Comparison of ENCODE assay signal across 8 cellular contexts in the genomic region with DNA sequence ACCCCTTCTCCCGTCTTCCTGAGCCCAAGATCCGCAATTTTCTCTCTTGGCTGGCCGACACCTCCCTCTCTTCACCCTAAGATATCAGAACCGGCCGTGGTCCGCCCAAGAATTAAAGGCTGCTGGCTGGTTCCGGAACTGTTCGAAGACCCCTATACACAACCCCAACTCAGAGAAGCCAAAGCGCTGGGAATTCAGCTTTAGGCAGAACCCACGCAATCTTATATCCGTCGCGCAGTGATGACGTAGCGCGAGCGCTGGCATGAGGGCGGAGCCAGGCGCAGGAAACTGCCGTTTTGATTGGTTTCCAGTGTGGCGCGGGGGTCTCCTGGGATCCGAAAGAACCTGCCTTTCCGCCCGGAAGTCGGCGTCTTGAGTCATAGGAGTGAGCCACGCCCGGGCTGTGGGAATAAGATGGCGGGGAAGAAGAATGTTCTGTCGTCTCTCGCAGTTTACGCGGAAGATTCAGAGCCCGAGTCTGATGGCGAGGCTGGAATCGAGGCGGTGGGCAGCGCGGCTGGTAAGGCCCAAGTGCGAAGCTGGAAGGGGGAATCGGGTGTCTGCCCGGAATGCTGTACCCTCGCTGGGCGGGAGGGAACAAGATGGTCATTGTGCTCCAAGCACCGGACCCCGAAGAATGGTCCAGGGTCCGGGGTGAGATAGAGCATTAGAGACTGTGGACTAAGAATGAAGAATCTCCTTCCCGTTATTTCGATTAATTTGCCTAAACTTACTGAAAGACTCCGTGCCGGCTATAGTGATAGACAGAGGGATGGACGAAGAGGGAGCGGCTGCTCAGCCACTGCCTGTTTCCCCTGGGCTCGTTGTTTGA. TPM values are rescaled to one million over a fixed set of nuclear protein-coding genes. Genes with fewer than 3 reads are reported as not detected.
A peak's percentile ranks its signal among the peaks of the same experiment; 100 is the strongest.
DNase-seq lines count a peak whose midpoint lies in the region; ATAC-seq and TF ChIP-seq lines count a peak whose summit lies in the region.

TSS of gene RECQL5 (minus strand) at position 196 of the 832 bp plus-strand sequence. CDS start 597 bp downstream, outside the sequence.
TSS of gene SAP30BP (plus strand) at position 380 of the 832 bp plus-strand sequence. CDS start at position 415, 35 bp downstream.

- peak within 1 kb of the TSS; percentile 87 for H2AFZ ChIP-seq in ACC112 (ENCODE audit: low read length, unreplicated experiment)

- H3K4me3 ChIP-seq in ACC112 (ENCODE audit: low read depth, low read length), result peak within 1 kb of the TSS; percentile 99
- H3K4me3 ChIP-seq in iPS-18a (ENCODE audit: low read length), result peak within 1 kb of the TSS; percentile 100
- H3K4me3 ChIP-seq in skeletal muscle satellite cell (ENCODE audit: low read length), result peak within 1 kb of the TSS; percentile 98

- in situ Hi-C loops in T47D (cut with HindIII; ENCODE audit: low pct_unique_long_range_greater_than_20kb, low sequenced_read_pairs), result no loop called here

- no peak for TF ChIP-seq CTCF in VCaP (conservative IDR thresholded peaks at IDR 0.05)

- peaks cover 64% of the 10 kb centered on the region for H3K79me2 ChIP-seq in ACC112 (ENCODE audit: control insufficient read depth, insufficient read depth, low read length, unreplicated experiment)

- H3K9ac ChIP-seq in iPS-18a (ENCODE audit: low read length) (peak within 1 kb of the TSS; percentile 95), skeletal muscle satellite cell (ENCODE audit: low read depth, low read length) (peak within 1 kb of the TSS; percentile 95)

- DNase-seq in NCI-H2227 (lab: John Stamatoyannopoulos, UW; ENCODE audit: unreplicated experiment) (peak; percentile 99), T47D (ENCODE audit: low read depth in 1 of 2, low spot score in 1 of 2) (peak; percentile 80 to 99)

- H3K9me3 ChIP-seq in iPS-18a (ENCODE audit: control insufficient read depth, low read depth, low read length) (no peaks in the 10 kb centered on the region), skeletal muscle satellite cell (replicated peaks; ENCODE audit: low read length) (no peaks in the 10 kb centered on the region)

- H3K27ac ChIP-seq in ACC112 (ENCODE audit: low read depth, low read length) (peak within 1 kb of the TSS; percentile 78), VCaP (peak within 1 kb of the TSS; percentile 69; the same call in 1 of the 2 replicates), iPS-18a (ENCODE audit: low read length) (peak within 1 kb of the TSS; percentile 92)

- peak within 1 kb of the TSS; percentile 87 for H3K4me2 ChIP-seq in skeletal muscle satellite cell (ENCODE audit: low read length)

- ATAC-seq in GM18870 (IDR thresholded peaks at IDR 0.05; ENCODE audit: unreplicated experiment) (peak; percentile 49), HG03135 (IDR thresholded peaks at IDR 0.05; ENCODE audit: unreplicated experiment) (peak; percentile 76)

- peaks cover 15% of the 10 kb centered on the region; the same call in 1 of the 2 replicates for H3K36me3 ChIP-seq in ACC112 (ENCODE audit: insufficient read depth, low read length)
- H3K36me3 ChIP-seq in iPS-18a (ENCODE audit: control insufficient read depth, low read depth, low read length), result peaks cover 41% of the 10 kb centered on the region
- peaks cover 32% of the 10 kb centered on the region for H3K36me3 ChIP-seq in skeletal muscle satellite cell (ENCODE audit: insufficient read depth, low read length)

- H3K27me3 ChIP-seq in ACC112 (ENCODE audit: insufficient read depth, low read length) (no peaks in the 10 kb centered on the region), iPS-18a (ENCODE audit: control insufficient read depth, insufficient read depth, low read length) (no peaks in the 10 kb centered on the region), skeletal muscle satellite cell (ENCODE audit: control insufficient read depth, insufficient read depth, low read length) (no peaks in the 10 kb centered on the region)

- H3K4me1 ChIP-seq in ACC112 (ENCODE audit: control insufficient read depth, insufficient read depth, low read length, unreplicated experiment) (peaks cover 14% of the 10 kb centered on the region), iPS-18a (ENCODE audit: control insufficient read depth, low read depth, low read length) (peaks cover 5% of the 10 kb centered on the region), skeletal muscle satellite cell (ENCODE audit: control insufficient read depth, insufficient read depth, low read length) (peaks cover 15% of the 10 kb centered on the region)

RNA-seq across cellular contexts. Expression of gene RECQL5, which starts in this region (rescaled TPM):
- total RNA-seq in skeletal muscle satellite cell (2012; rRNA removed), result 10.5 and 13.7 TPM in 2 replicates

RNA-seq across cellular contexts. Expression of gene SAP30BP, which starts in this region (rescaled TPM):
- 52.6 and 68.4 TPM in 2 replicates for total RNA-seq in skeletal muscle satellite cell (2012; rRNA removed)

Comparison
In these comparisons a context has a peak if more than half of its experiments do, and no peak if none do; other contexts are left out.
1. Peak in every context shown above with its lines: DNase-seq, ATAC-seq, H3K4me3 ChIP-seq and H3K27ac ChIP-seq.